23 cellular contexts compared by ENCODE assay signal in genomic region chr10:70412356-70412755, GRCh38. TPM values are rescaled to one million over a fixed set of nuclear protein-coding genes. Genes with fewer than 3 reads are reported as not detected.
DNase-seq lines count a peak whose midpoint lies in the region; ATAC-seq, FAIRE-seq and TF ChIP-seq lines count a peak whose summit lies in the region.
"Had no signal": no experiment of that assay in that cellular context is flagged by ENCODE, and none has a peak within 500 bp of the region (broad histone marks: within the 10 kb centered on the region; RNA-seq: fewer than 3 reads in every experiment).

No MANE protein-coding gene starts in this region.

- CTCF ChIA-PET in GM12878 (lab: Yijun Ruan, JAX) = interaction anchor here (1.2 kb wide), 1 partner anchor 101 kb away, joined by 4 read pairs; no protein-coding TSS in a partner anchor

- 90% methylated on average over 4 of the region's 4 CpGs for WGBS in GM12878 (ENCODE audit: insufficient coverage, insufficient replicate concordance, low lambda C conversion rate, missing lambda C conversion rate)
- no CpG with 5 or more reads among the region's 4 CpGs for WGBS in trophoblast cell (ENCODE audit: extremely low coverage, insufficient coverage, insufficient read length)
- 82 to 92% (median 86%) methylated on average over 4 of the region's 4 CpGs for WGBS in stomach, 5 donors

- ATAC-seq in activated T-cell treated with anti-CD3 and anti-CD28 coated beads, Interleukin-2, amount 50 U/mL, for 4 hours = no peak
- ATAC-seq in GM12878 (peak; percentile 39), esophagus mucosa (no peak), GM19463 (IDR thresholded peaks at IDR 0.05; ENCODE audit: unreplicated experiment) (no peak)
- ATAC-seq: K562 had no signal

- no peaks in the 10 kb centered on the region for H3K9me2 ChIP-seq in Karpas-422 (replicated peaks; ENCODE audit: insufficient read depth, low read length)

- H2AFZ ChIP-seq in Karpas-422 (ENCODE audit: low read length) (no peak overlapping the region), GM12878 (ENCODE audit: control insufficient read depth, low read depth, low read length) (no peak overlapping the region), trophoblast cell (ENCODE audit: insufficient read depth, low read length, poor library complexity) (no peak overlapping the region)

- TF ChIP-seq POLR2A in GM12878 (IDR thresholded peaks at IDR 0.05; ENCODE audit: low read depth, low read length) (no peak), stomach (IDR thresholded peaks at IDR 0.05) (no peak)

- SMC1A ChIA-PET in GM12878 (lab: Charles Lee; ENCODE audit: uncharacterized antibody, unreplicated experiment) = interaction anchor here (1.0 to 2.4 kb wide), 2 partner anchors 8 to 191 kb away, joined by 3 to 11 read pairs; partner anchors contain the start of gene EIF4EBP2

- peak overlapping the region; percentile 40 for H3K27ac Mint-ChIP-seq in activated T-cell treated with anti-CD3 and anti-CD28 coated beads, Interleukin-2, amount 50 U/mL, for 24 hours
- H3K27ac Mint-ChIP-seq: B cell had no signal

- no peak overlapping the region for H4K8ac ChIP-seq in trophoblast cell (ENCODE audit: low read depth, low read length)

- DNase-seq in activated T-cell treated with anti-CD3 and anti-CD28 coated beads, Interleukin-2, amount 50 U/mL, for 24 hours = no peak
- DNase-seq in activated T-cell treated with anti-CD3 and anti-CD28 coated beads, Interleukin-2, amount 50 U/mL, for 4 hours = no peak
- DNase-seq in Karpas-422 (no peak), GM12878 (ENCODE audit: low read depth, low spot score) (no peak), trophoblast cell (no peak), stomach (no peak)
- DNase-seq: H7, MG63, NCI-H2029, NCI-H446 treated with DMSO at 0.1 percent for 48 hours, NCI-H526, NCI-H82, SHP77 treated with DMSO at 0.1 percent for 48 hours had no signal

- H2BK12ac ChIP-seq in trophoblast cell (ENCODE audit: low read length) = no peak overlapping the region

- no peak overlapping the region for H3K18ac ChIP-seq in trophoblast cell (ENCODE audit: low read length)

- no peak overlapping the region for H3K14ac ChIP-seq in trophoblast cell (ENCODE audit: low read length)

- peaks cover 69% of the 10 kb centered on the region for H3K4me1 Mint-ChIP-seq in activated T-cell treated with anti-CD3 and anti-CD28 coated beads, Interleukin-2, amount 50 U/mL, for 24 hours (ENCODE audit: low read depth)
- peaks cover 66% of the 10 kb centered on the region for H3K4me1 Mint-ChIP-seq in activated T-cell treated with anti-CD3 and anti-CD28 coated beads, Interleukin-2, amount 50 U/mL, for 4 hours (ENCODE audit: low read depth)

- TF ChIP-seq EP300 in GM12878 (IDR thresholded peaks at IDR 0.05; ENCODE audit: borderline replicate concordance in 1 of 2, control insufficient read depth in 1 of 2, low read depth in 2 of 2, low read length in 2 of 2) (no peak), stomach (IDR thresholded peaks at IDR 0.05) (no peak)

- RAD21 ChIA-PET in GM12878 (lab: Charles Lee; ENCODE audit: unreplicated experiment) = no interaction called here

- no peak overlapping the region for H3K23ac ChIP-seq in trophoblast cell (ENCODE audit: low read length)

- no peaks in the 10 kb centered on the region for H3K9me3 Mint-ChIP-seq in activated T-cell treated with anti-CD3 and anti-CD28 coated beads, Interleukin-2, amount 50 U/mL, for 24 hours
- no peaks in the 10 kb centered on the region for H3K9me3 Mint-ChIP-seq in activated T-cell treated with anti-CD3 and anti-CD28 coated beads, Interleukin-2, amount 50 U/mL, for 4 hours

- TF ChIP-seq RAD21 in GM12878 (IDR thresholded peaks at IDR 0.05; ENCODE audit: insufficient read depth, low read depth, low read length) = no peak

- no peak overlapping the region for H4K12ac ChIP-seq in trophoblast cell (ENCODE audit: low read depth, low read length)

- in situ Hi-C loops in GM12878 (cut with MboI) = no loop called here

- H3K36me3 ChIP-seq in Karpas-422 (ENCODE audit: insufficient read depth, low read length) = no peaks in the 10 kb centered on the region
- H3K36me3 ChIP-seq in GM12878 (ENCODE audit: control insufficient read depth in 2 of 2, insufficient read depth in 2 of 2, low read length in 1 of 2) = no peaks in the 10 kb centered on the region
- peaks cover 1 to 4% of the 10 kb centered on the region in 2 experiments for H3K36me3 ChIP-seq in trophoblast cell (ENCODE audit: control insufficient read depth in 1 of 2, insufficient read depth in 2 of 2, low read length in 2 of 2)
- peaks cover 0 to 11% (median 5%) of the 10 kb centered on the region in 4 donors for H3K36me3 ChIP-seq in stomach

- no TSS peak for BruUV-seq in GM12878 (replicated peaks; lab: Mats Ljungman, UMichigan)

- no peak for FAIRE-seq in GM12878 (lab: Jason Lieb, UNC)
- FAIRE-seq: D721Med, K562 had no signal

- H2BK5ac ChIP-seq in trophoblast cell (ENCODE audit: low read depth, low read length, poor library complexity) = no peak overlapping the region

- POLR2A ChIA-PET in GM12878 (lab: Charles Lee) = interaction anchor here (0.6 to 1.7 kb wide), 2 partner anchors 14 to 16 kb away, joined by 3 to 5 read pairs; no protein-coding TSS in a partner anchor

- H3K9me3 ChIP-seq in Karpas-422 (ENCODE audit: low read length) (no peaks in the 10 kb centered on the region), GM12878 (replicated peaks; ENCODE audit: control insufficient read depth, insufficient read depth, low read length) (no peaks in the 10 kb centered on the region), trophoblast cell (ENCODE audit: insufficient read depth, low read depth, low read length) (no peaks in the 10 kb centered on the region), stomach (no peaks in the 10 kb centered on the region)
- H3K9me3 ChIP-seq: MG63 had no signal

- intact Hi-C loops in GM12878 (cut with micrococcal nuclease; ENCODE audit: unreplicated experiment) (no loop called here), stomach (cut with DNase I; ENCODE audit: low total_unique reads) (no loop called here)

- peaks cover 52% of the 10 kb centered on the region for H3K36me3 Mint-ChIP-seq in activated T-cell treated with anti-CD3 and anti-CD28 coated beads, Interleukin-2, amount 50 U/mL, for 24 hours (ENCODE audit: low read depth)
- peaks cover 14% of the 10 kb centered on the region for H3K36me3 Mint-ChIP-seq in activated T-cell treated with anti-CD3 and anti-CD28 coated beads, Interleukin-2, amount 50 U/mL, for 4 hours (ENCODE audit: insufficient read depth)

- H2BK120ac ChIP-seq in trophoblast cell (ENCODE audit: insufficient read depth, low read length, poor library complexity) = no peak overlapping the region

- peak overlapping the region; percentile 14 for H3K4me2 ChIP-seq in Karpas-422 (ENCODE audit: low read depth, low read length, poor library complexity, severe bottlenecking)
- no peak overlapping the region for H3K4me2 ChIP-seq in GM12878 (ENCODE audit: control insufficient read depth, insufficient read depth)
- no peak overlapping the region for H3K4me2 ChIP-seq in trophoblast cell (ENCODE audit: low read length)

- no peak overlapping the region for H2AK5ac ChIP-seq in trophoblast cell (ENCODE audit: low read length)

- no peaks in the 10 kb centered on the region for H3K27me3 Mint-ChIP-seq in activated T-cell treated with anti-CD3 and anti-CD28 coated beads, Interleukin-2, amount 50 U/mL, for 24 hours
- H3K27me3 Mint-ChIP-seq in activated T-cell treated with anti-CD3 and anti-CD28 coated beads, Interleukin-2, amount 50 U/mL, for 4 hours (ENCODE audit: low read depth) = no peaks in the 10 kb centered on the region
- H3K27me3 Mint-ChIP-seq: B cell had no signal

- H3K9ac ChIP-seq in Karpas-422 (ENCODE audit: low read length) = no peak overlapping the region
- no peak overlapping the region for H3K9ac ChIP-seq in GM12878 (ENCODE audit: control insufficient read depth, insufficient read depth, low read length)
- no peak overlapping the region for H3K9ac ChIP-seq in trophoblast cell (ENCODE audit: low read length)

- H4K91ac ChIP-seq in trophoblast cell (ENCODE audit: low read depth, low read length) = no peak overlapping the region

- H3K27ac ChIP-seq in Karpas-422 (ENCODE audit: low read length) (no peak overlapping the region), GM12878 (ENCODE audit: control insufficient read depth, insufficient read depth) (no peak overlapping the region), trophoblast cell (ENCODE audit: low read depth, low read length) (no peak overlapping the region), stomach (peak overlapping the region in 1 of 5 donors; percentile 42)
- H3K27ac ChIP-seq: 22Rv1, C4-2B, SK-N-MC had no signal

- H3K27me3 ChIP-seq in Karpas-422 (ENCODE audit: low read length) = no peaks in the 10 kb centered on the region
- no peaks in the 10 kb centered on the region for H3K27me3 ChIP-seq in GM12878 (replicated peaks in 1 of 2; ENCODE audit: control insufficient read depth in 2 of 2, insufficient read depth in 2 of 2, low read length in 1 of 2)
- H3K27me3 ChIP-seq in trophoblast cell (ENCODE audit: insufficient read depth, low read length) = no peaks in the 10 kb centered on the region
- H3K27me3 ChIP-seq in stomach = no peaks in the 10 kb centered on the region
- H3K27me3 ChIP-seq: MG63 had no signal

- TF ChIP-seq CTCF in GM12878 (IDR thresholded peaks at IDR 0.05 in 2 of 3, conservative IDR thresholded peaks at IDR 0.05 in 1 of 3; ENCODE audit: control insufficient read depth in 2 of 3, extremely low read depth in 1 of 3, insufficient read depth in 1 of 3, low read depth in 3 of 3, low read length in 3 of 3) (no peak), stomach (IDR thresholded peaks at IDR 0.05) (no peak)

- H3K79me2 ChIP-seq in Karpas-422 (ENCODE audit: low read length) = peaks cover 92% of the 10 kb centered on the region
- peaks cover 30% of the 10 kb centered on the region for H3K79me2 ChIP-seq in GM12878 (ENCODE audit: control insufficient read depth, insufficient read depth, low read length)
- H3K79me2 ChIP-seq in trophoblast cell (ENCODE audit: control insufficient read depth, insufficient read depth, low read length, poor library complexity) = peaks cover 3% of the 10 kb centered on the region

- H4K20me1 ChIP-seq in Karpas-422 (ENCODE audit: insufficient read depth, low read depth, low read length) (peaks cover 14% of the 10 kb centered on the region), GM12878 (ENCODE audit: control insufficient read depth, insufficient read depth) (no peaks in the 10 kb centered on the region; the same call in 1 of the 2 replicates)

- peaks cover 49% of the 10 kb centered on the region for H3K4me1 ChIP-seq in Karpas-422 (ENCODE audit: low read length)
- peaks cover 13% of the 10 kb centered on the region for H3K4me1 ChIP-seq in GM12878 (ENCODE audit: control insufficient read depth, insufficient read depth, low read length)
- peaks cover 0 to 4% of the 10 kb centered on the region in 2 experiments for H3K4me1 ChIP-seq in trophoblast cell (ENCODE audit: control insufficient read depth in 1 of 2, insufficient read depth in 2 of 2, low read length in 2 of 2)
- H3K4me1 ChIP-seq in stomach = peaks cover 24 to 68% (median 49%) of the 10 kb centered on the region in 4 donors

- peak overlapping the region; percentile 15 for H3K4ac ChIP-seq in trophoblast cell (ENCODE audit: low read depth, low read length)

- no peaks in the 10 kb centered on the region for H3K79me1 ChIP-seq in trophoblast cell (ENCODE audit: low read length)

- no peak overlapping the region for H3K4me3 ChIP-seq in Karpas-422 (ENCODE audit: low read length)
- H3K4me3 ChIP-seq in GM12878 = no peak overlapping the region
- no peak overlapping the region for H3K4me3 ChIP-seq in trophoblast cell (ENCODE audit: low read depth, low read length)
- no peak overlapping the region for H3K4me3 ChIP-seq in stomach
- H3K4me3 ChIP-seq: K562, MG63, SK-N-MC had no signal

- H3K4me3 Mint-ChIP-seq in activated T-cell treated with anti-CD3 and anti-CD28 coated beads, Interleukin-2, amount 50 U/mL, for 24 hours = no peak overlapping the region
- H3K4me3 Mint-ChIP-seq in activated T-cell treated with anti-CD3 and anti-CD28 coated beads, Interleukin-2, amount 50 U/mL, for 4 hours = no peak overlapping the region
- H3K4me3 Mint-ChIP-seq: B cell had no signal

RNA-seq across cellular contexts. Expression of gene EIF4EBP2, which starts 8.4 kb away (rescaled TPM):
- total RNA-seq in activated T-cell treated with anti-CD3 and anti-CD28 coated beads, Interleukin-2, amount 50 U/mL, for 4 hours = 10 to 100 TPM; 28.0 to 29.4 (median 28.3) TPM
- total RNA-seq in Karpas-422 (2014; rRNA removed; shearing (Covaris generic); ENCODE audit: low replicate concordance) = 35.3 and 78.0 TPM in 2 replicates
- 8.3 and 9.5 TPM in 2 replicates for total RNA-seq in GM12878 (2013; cell fraction: nucleolus; rRNA removed)
- total RNA-seq in GM12878 (2014; rRNA removed) (23.2 and 25.4 TPM in 2 replicates), GM12878 (2014; rRNA removed; fragmentation: Illumina TruSeq; extraction: Trizol) (32.2 and 32.9 TPM in 2 replicates), GM12878 (2021) (48.5 TPM in 2 replicates), esophagus mucosa (33.0 TPM), stomach (10 to 100 TPM; 24.0 to 74.7 (median 64.3) TPM)
- 22.0 TPM for polyA plus RNA-seq in GM12878 (2011; ENCODE audit: low read depth)
- polyA plus RNA-seq in GM12878 (2011; rRNA removed) (25.7 and 29.4 TPM in 2 replicates), GM12878 (2014; fragmentation: Illumina TruSeq; extraction: Trizol) (51.3 and 64.0 TPM in 2 replicates), GM12878 (2014; fragmentation: Nextera tagmentation; extraction: Ambion mirVana) (10 to 100 TPM; 14.4 to 20.4 TPM), GM12878 (2014; rRNA removed) (23.1 and 24.0 TPM in 2 replicates), GM12878 (2016; fragmentation: Nextera tagmentation; extraction: Ambion mirVana) (10 to 100 TPM; 34.4 to 35.8 TPM), stomach (10 to 100 TPM; 18.9 to 43.2 (median 32.4) TPM)
- 19.5 and 28.3 TPM in 2 replicates for polyA plus RNA-seq in GM12878 (2011; cell fraction: cytosol; rRNA removed)
- 9.4 and 11.6 TPM in 2 replicates for polyA plus RNA-seq in GM12878 (2011; cell fraction: nucleus; rRNA removed)
- polyA plus RNA-seq in GM12878 (2012) = 25.3 and 27.3 TPM in 2 replicates
- 33.9 and 34.3 TPM in 2 replicates for polyA minus RNA-seq in GM12878 (2011; rRNA and poly(A)+ RNA removed)
- 17.0 and 23.4 TPM in 2 replicates for polyA minus RNA-seq in GM12878 (2011; cell fraction: cytosol; rRNA and poly(A)+ RNA removed)
- polyA minus RNA-seq in GM12878 (2011; cell fraction: nucleus; rRNA and poly(A)+ RNA removed) = 4.8 and 7.5 TPM in 2 replicates
- polyA plus RNA-seq in trophoblast cell (2013) = 71.6 and 73.5 TPM in 2 replicates

RNA-seq across cellular contexts. Expression of gene NODAL, which starts 29.1 kb away (rescaled TPM):
- total RNA-seq in activated T-cell treated with anti-CD3 and anti-CD28 coated beads, Interleukin-2, amount 50 U/mL, for 4 hours = not detected
- total RNA-seq in Karpas-422 (2014; rRNA removed; shearing (Covaris generic); ENCODE audit: low replicate concordance) = not detected in 2 replicates
- total RNA-seq in GM12878 (2013; cell fraction: nucleolus; rRNA removed) = not detected in 2 replicates
- total RNA-seq in GM12878 (2014; rRNA removed) = not detected in 2 replicates
- total RNA-seq in GM12878 (2014; rRNA removed; fragmentation: Illumina TruSeq; extraction: Trizol) = not detected in 2 replicates
- 0.11 TPM in 1 of 2 replicates, not detected in the other for total RNA-seq in GM12878 (2021)
- not detected for polyA plus RNA-seq in GM12878 (2011; ENCODE audit: low read depth)
- not detected in 2 replicates for polyA plus RNA-seq in GM12878 (2011; rRNA removed)
- polyA plus RNA-seq in GM12878 (2011; cell fraction: cytosol; rRNA removed) = not detected in 2 replicates
- polyA plus RNA-seq in GM12878 (2011; cell fraction: nucleus; rRNA removed) = not detected in 2 replicates
- not detected in 2 replicates for polyA plus RNA-seq in GM12878 (2012)
- polyA plus RNA-seq in GM12878 (2014; fragmentation: Illumina TruSeq; extraction: Trizol) = not detected in 2 replicates
- not detected for polyA plus RNA-seq in GM12878 (2014; fragmentation: Nextera tagmentation; extraction: Ambion mirVana)
- polyA plus RNA-seq in GM12878 (2014; rRNA removed) = not detected in 2 replicates
- not detected for polyA plus RNA-seq in GM12878 (2016; fragmentation: Nextera tagmentation; extraction: Ambion mirVana)
- polyA minus RNA-seq in GM12878 (2011; rRNA and poly(A)+ RNA removed) = not detected in 2 replicates
- polyA minus RNA-seq in GM12878 (2011; cell fraction: cytosol; rRNA and poly(A)+ RNA removed) = not detected in 2 replicates
- polyA minus RNA-seq in GM12878 (2011; cell fraction: nucleus; rRNA and poly(A)+ RNA removed) = not detected in 2 replicates
- polyA plus RNA-seq in trophoblast cell (2013) = 0.15 and 0.26 TPM in 2 replicates
- 0.48 TPM for total RNA-seq in esophagus mucosa
- not detected for total RNA-seq in stomach
- polyA plus RNA-seq in stomach = not detected
- total RNA-seq: B cell, HT1080, K562, LHCN-M2 had no signal
- polyA plus RNA-seq: K562 had no signal

RNA-seq across cellular contexts. Expression of gene LRRC20, which starts 29.9 kb away (rescaled TPM):
- total RNA-seq in activated T-cell treated with anti-CD3 and anti-CD28 coated beads, Interleukin-2, amount 50 U/mL, for 4 hours = 10 to 100 TPM in 1 of 3 donors, 1 to 10 TPM in 2; 5.3 to 11.3 (median 7.6) TPM
- total RNA-seq in Karpas-422 (2014; rRNA removed; shearing (Covaris generic); ENCODE audit: low replicate concordance) = 13.6 and 37.0 TPM in 2 replicates
- 15.6 and 22.4 TPM in 2 replicates for total RNA-seq in GM12878 (2013; cell fraction: nucleolus; rRNA removed)
- total RNA-seq in GM12878 (2014; rRNA removed) = 19.4 and 24.5 TPM in 2 replicates
- 10.0 and 10.2 TPM in 2 replicates for total RNA-seq in GM12878 (2014; rRNA removed; fragmentation: Illumina TruSeq; extraction: Trizol)
- total RNA-seq in GM12878 (2021) = 25.9 and 27.6 TPM in 2 replicates
- 6.0 TPM for polyA plus RNA-seq in GM12878 (2011; ENCODE audit: low read depth)
- polyA plus RNA-seq in GM12878 (2011; rRNA removed) = 14.9 and 28.0 TPM in 2 replicates
- 44.5 and 50.8 TPM in 2 replicates for polyA plus RNA-seq in GM12878 (2011; cell fraction: cytosol; rRNA removed)
- 34.0 and 36.2 TPM in 2 replicates for polyA plus RNA-seq in GM12878 (2011; cell fraction: nucleus; rRNA removed)
- 8.8 and 11.6 TPM in 2 replicates for polyA plus RNA-seq in GM12878 (2012)
- 13.5 and 21.5 TPM in 2 replicates for polyA plus RNA-seq in GM12878 (2014; fragmentation: Illumina TruSeq; extraction: Trizol)
- 1 to 10 TPM; 3.5 to 6.9 TPM for polyA plus RNA-seq in GM12878 (2014; fragmentation: Nextera tagmentation; extraction: Ambion mirVana)
- 23.2 and 24.4 TPM in 2 replicates for polyA plus RNA-seq in GM12878 (2014; rRNA removed)
- 10 to 100 TPM; 13.3 to 15.7 TPM for polyA plus RNA-seq in GM12878 (2016; fragmentation: Nextera tagmentation; extraction: Ambion mirVana)
- 24.5 and 25.4 TPM in 2 replicates for polyA minus RNA-seq in GM12878 (2011; rRNA and poly(A)+ RNA removed)
- 5.6 and 6.5 TPM in 2 replicates for polyA minus RNA-seq in GM12878 (2011; cell fraction: cytosol; rRNA and poly(A)+ RNA removed)
- 6.8 and 9.7 TPM in 2 replicates for polyA minus RNA-seq in GM12878 (2011; cell fraction: nucleus; rRNA and poly(A)+ RNA removed)
- 2.2 and 2.3 TPM in 2 replicates for polyA plus RNA-seq in trophoblast cell (2013)
- 7.5 TPM for total RNA-seq in esophagus mucosa
- 10 to 100 TPM in 1 of 5 donors, 1 to 10 TPM in 3, under 1 TPM in 1; 0.29 to 47.8 (median 2.3) TPM for total RNA-seq in stomach
- 1 to 10 TPM; 3.3 to 6.1 (median 4.0) TPM for polyA plus RNA-seq in stomach
